ENCODE assay signal across 8 cellular contexts in genomic region chr17:17994271-17994670, GRCh38. TPM values are rescaled to one million over a fixed set of nuclear protein-coding genes. Genes with fewer than 3 reads are reported as not detected.
DNase-seq lines count a peak whose midpoint lies in the region; ATAC-seq, FAIRE-seq and TF ChIP-seq lines count a peak whose summit lies in the region.

No MANE protein-coding gene starts in this region.

- peak; percentile 26 for DNase-seq in AG20443 (ENCODE audit: low spot score)
- no peak for DNase-seq in HTR-8/SVneo (ENCODE audit: insufficient read length, low spot score)
- peak; percentile 37 for DNase-seq in activated naive CD4-positive, alpha-beta T cell treated with anti-CD3 and anti-CD28 coated beads, Interleukin-2, amount 10 ng/mL, durations not matched to agents 7 days and 5 days
- DNase-seq in kidney, result peak; percentile 25
- DNase-seq in GM12892 (ENCODE audit: insufficient read length), result no peak

- FAIRE-seq in HTR-8/SVneo (lab: Jason Lieb, UNC) (peak; percentile 46), kidney (lab: Jason Lieb, UNC) (no peak), GM12892 (lab: Jason Lieb, UNC) (no peak)

- TF ChIP-seq POLR2A in GM12892 (IDR thresholded peaks at IDR 0.05; ENCODE audit: low read depth, low read length), result no peak

- no peaks in the 10 kb centered on the region for H3K9me3 Mint-ChIP-seq in activated naive CD4-positive, alpha-beta T cell treated with anti-CD3 and anti-CD28 coated beads, Interleukin-2, amount 10 ng/mL, durations not matched to agents 7 days and 5 days

- H3K27ac Mint-ChIP-seq in activated naive CD4-positive, alpha-beta T cell treated with anti-CD3 and anti-CD28 coated beads, Interleukin-2, amount 10 ng/mL, durations not matched to agents 7 days and 5 days, result no peak overlapping the region

- ATAC-seq in activated CD4-positive, CD25-positive, alpha-beta regulatory T cell treated with anti-CD3 and anti-CD28 coated beads, Interleukin-2, amount 50 U/mL, for 24 hours, result no peak
- ATAC-seq in HG02938 (IDR thresholded peaks at IDR 0.05; ENCODE audit: unreplicated experiment) (no peak), GM18520 (IDR thresholded peaks at IDR 0.05; ENCODE audit: unreplicated experiment) (no peak)

- no peak for TF ChIP-seq CTCF in kidney (IDR thresholded peaks at IDR 0.05; ENCODE audit: borderline replicate concordance, extremely low read depth, insufficient read depth)

- no peaks in the 10 kb centered on the region for H3K4me1 ChIP-seq in kidney (ENCODE audit: control insufficient read depth in 1 of 2, insufficient read depth in 1 of 2, low read depth in 1 of 2, low read length in 2 of 2)

- H3K36me3 ChIP-seq in kidney (ENCODE audit: control insufficient read depth in 1 of 2, insufficient read depth in 2 of 2, low read length in 2 of 2), result peaks cover 2 to 3% of the 10 kb centered on the region in 2 donors

- H3K9ac ChIP-seq in kidney (ENCODE audit: low read length in 2 of 2), result no peak overlapping the region

- H3K36me3 Mint-ChIP-seq in activated naive CD4-positive, alpha-beta T cell treated with anti-CD3 and anti-CD28 coated beads, Interleukin-2, amount 10 ng/mL, durations not matched to agents 7 days and 5 days, result no peaks in the 10 kb centered on the region

- H3K4me3 Mint-ChIP-seq in activated naive CD4-positive, alpha-beta T cell treated with anti-CD3 and anti-CD28 coated beads, Interleukin-2, amount 10 ng/mL, durations not matched to agents 7 days and 5 days, result no peak overlapping the region

- no peak overlapping the region for H3K27ac ChIP-seq in kidney (ENCODE audit: low read depth in 2 of 2, low read length in 2 of 2)

- CTCF ChIA-PET in activated naive CD4-positive, alpha-beta T cell treated with anti-CD3 and anti-CD28 coated beads, Interleukin-2, amount 10 ng/mL, durations not matched to agents 7 days and 5 days (lab: Charles Lee), result interaction anchor here (0.9 to 1.5 kb wide), 4 partner anchors 28 to 126 kb away, joined by 3 read pairs; no protein-coding TSS in a partner anchor

- H3K9me3 ChIP-seq in kidney (ENCODE audit: control insufficient read depth in 1 of 2, low read length in 2 of 2), result no peaks in the 10 kb centered on the region

- intact Hi-C loops in kidney (cut with DNase I), result no loop called here

- peaks cover 15% of the 10 kb centered on the region for H3K27me3 Mint-ChIP-seq in activated naive CD4-positive, alpha-beta T cell treated with anti-CD3 and anti-CD28 coated beads, Interleukin-2, amount 10 ng/mL, durations not matched to agents 7 days and 5 days

- H3K4me3 ChIP-seq in kidney (ENCODE audit: low read length in 2 of 2), result no peak overlapping the region

- no peaks in the 10 kb centered on the region for H3K4me1 Mint-ChIP-seq in activated naive CD4-positive, alpha-beta T cell treated with anti-CD3 and anti-CD28 coated beads, Interleukin-2, amount 10 ng/mL, durations not matched to agents 7 days and 5 days

RNA-seq across cellular contexts. Expression of gene DRC3, which starts 21.6 kb away (rescaled TPM):
- total RNA-seq in kidney, result 17.3 TPM
- 8.6 TPM for polyA plus RNA-seq in kidney (ENCODE audit: insufficient read depth, low read depth, low replicate concordance)
- 1.0 TPM for polyA plus RNA-seq in GM12892 (2012; ENCODE audit: missing spikeins)

RNA-seq across cellular contexts. Expression of gene TOM1L2, which starts 22.1 kb away (rescaled TPM):
- 59.4 TPM for total RNA-seq in kidney
- polyA plus RNA-seq in kidney (ENCODE audit: insufficient read depth, low read depth, low replicate concordance), result 28.2 TPM
- 4.8 TPM for polyA plus RNA-seq in GM12892 (2012; ENCODE audit: missing spikeins)

RNA-seq across cellular contexts. Expression of gene ATPAF2, which starts 44.7 kb away (rescaled TPM):
- total RNA-seq in kidney, result 27.0 TPM
- 52.1 TPM for polyA plus RNA-seq in kidney (ENCODE audit: insufficient read depth, low read depth, low replicate concordance)
- 16.3 TPM for polyA plus RNA-seq in GM12892 (2012; ENCODE audit: missing spikeins)

RNA-seq across cellular contexts. Expression of gene GID4, which starts 44.9 kb away (rescaled TPM):
- 8.7 TPM for total RNA-seq in kidney
- 3.4 TPM for polyA plus RNA-seq in kidney (ENCODE audit: insufficient read depth, low read depth, low replicate concordance)
- 6.4 TPM for polyA plus RNA-seq in GM12892 (2012; ENCODE audit: missing spikeins)

Comparison
In these comparisons a context has a peak if more than half of its experiments do, and no peak if none do; other contexts are left out.
1. DNase-seq: peak in AG20443 (single experiment), activated naive CD4-positive, alpha-beta T cell treated with anti-CD3 and anti-CD28 coated beads, Interleukin-2, amount 10 ng/mL, durations not matched to agents 7 days and 5 days (single experiment) and kidney (single experiment); none in HTR-8/SVneo (single experiment) and GM12892 (single experiment).